Comparison of ENCODE assay signal across 8 cellular contexts in genomic region chr17:18257268-18257681, GRCh38. TPM values are rescaled to one million over a fixed set of nuclear protein-coding genes. Genes with fewer than 3 reads are reported as not detected.
DNase-seq lines count a peak whose midpoint lies in the region; ATAC-seq, FAIRE-seq and TF ChIP-seq lines count a peak whose summit lies in the region.

No MANE protein-coding gene starts in this region.

- intact Hi-C loops in CD4-positive, alpha-beta memory T cell (cut with micrococcal nuclease) = no loop called here
- intact Hi-C loops in PC-3 (cut with micrococcal nuclease) = no loop called here

- FAIRE-seq in H1 (lab: Jason Lieb, UNC) = no peak

- H3K36me3 ChIP-seq in CD4-positive, alpha-beta memory T cell (ENCODE audit: insufficient read depth, low read length) = peaks cover 43% of the 10 kb centered on the region
- H3K36me3 ChIP-seq in PC-3 (ENCODE audit: low read depth, low read length) (peaks cover 43% of the 10 kb centered on the region), H1 (ENCODE audit: control insufficient read depth in 2 of 4, insufficient read depth in 4 of 4, low read length in 3 of 4) (peaks cover 20 to 34% (median 30%) of the 10 kb centered on the region in 4 experiments), neural cell (ENCODE audit: insufficient read depth, low read length) (no peaks in the 10 kb centered on the region)

- H4K5ac ChIP-seq in H1 (ENCODE audit: insufficient read length, low read depth, low read length) = no peak overlapping the region

- POLR2A ChIA-PET in CD4-positive, alpha-beta memory T cell (lab: Charles Lee; ENCODE audit: partially characterized antibody) = no interaction called here
- POLR2A ChIA-PET in PC-3 (lab: Charles Lee; ENCODE audit: unreplicated experiment) (no interaction called here), H1 (lab: Charles Lee; ENCODE audit: partially characterized antibody) (interaction anchor here (0.9 to 11.5 kb wide), 10 partner anchors 12 to 57 kb away, joined by 3 to 171 read pairs (median 4); partner anchors contain the start of genes LLGL1 and TOP3A)

- no peaks in the 10 kb centered on the region for H3K27me3 Mint-ChIP-seq in CD4-positive, alpha-beta memory T cell

- no peaks in the 10 kb centered on the region for H3K9me2 ChIP-seq in PC-3 (replicated peaks; ENCODE audit: low read length)
- no peaks in the 10 kb centered on the region for H3K9me2 ChIP-seq in neural cell (ENCODE audit: insufficient read depth, low read length)

- peaks cover 17 to 54% (median 39%) of the 10 kb centered on the region in 4 donors for H3K4me1 Mint-ChIP-seq in CD4-positive, alpha-beta memory T cell

- H2BK12ac ChIP-seq in H1 (ENCODE audit: low read depth, low read length) = peak overlapping the region; percentile 92; the same call in 1 of the 2 replicates

- H2BK5ac ChIP-seq in H1 (ENCODE audit: low read depth, low read length) = peak overlapping the region; percentile 87

- peak overlapping the region; percentile 85 for H3K27ac ChIP-seq in CD4-positive, alpha-beta memory T cell (ENCODE audit: low read depth, low read length)
- H3K27ac ChIP-seq in PC-3 (ENCODE audit: low read length) (peak overlapping the region; percentile 86), H1 (ENCODE audit: low read depth, low read length) (no peak overlapping the region), neural cell (ENCODE audit: low read length) (peak overlapping the region; percentile 67)

- peak overlapping the region; percentile 97 for H3K4me3 Mint-ChIP-seq in CD4-positive, alpha-beta memory T cell

- 19% methylated on average over 11 of the region's 12 CpGs; no CpG with 5 or more reads in 1 of the 2 experiments for WGBS in H1 (ENCODE audit: extremely low coverage in 1 of 2, insufficient coverage in 1 of 2, insufficient read length in 1 of 2, insufficient replicate concordance in 2 of 2, low coverage in 1 of 2, low lambda C conversion rate in 2 of 2, missing lambda C conversion rate in 1 of 2), 2 experiments

- no peak overlapping the region for H4K91ac ChIP-seq in H1 (replicated peaks; ENCODE audit: insufficient read length, low read length)

- no peak overlapping the region for H3K23ac ChIP-seq in H1 (ENCODE audit: insufficient read length)

- H3K23me2 ChIP-seq in H1 (ENCODE audit: low read depth, low read length) = peaks cover 14% of the 10 kb centered on the region

- peaks cover 0 to 37% of the 10 kb centered on the region in 2 donors for H3K36me3 Mint-ChIP-seq in CD4-positive, alpha-beta memory T cell

- BruUV-seq in PC-3 (replicated peaks; lab: Mats Ljungman, UMichigan) = TSS peak; percentile 18

- peak overlapping the region; percentile 43 to 97 (median 83) for H3K27ac Mint-ChIP-seq in CD4-positive, alpha-beta memory T cell

- no peaks in the 10 kb centered on the region for H3K9me3 Mint-ChIP-seq in CD4-positive, alpha-beta memory T cell

- no peak overlapping the region for H4K8ac ChIP-seq in H1 (ENCODE audit: extremely low read depth, insufficient read depth, low read length)

- TF ChIP-seq CTCF in PC-3 (conservative IDR thresholded peaks at IDR 0.05; ENCODE audit: low read depth, low read length) = peak; percentile 20; the same call in 1 of the 2 replicates
- no peak for TF ChIP-seq CTCF in H1 (IDR thresholded peaks at IDR 0.05; ENCODE audit: control extremely low read depth in 1 of 3, insufficient read depth in 1 of 3, low read depth in 1 of 3, low read length in 3 of 3)
- TF ChIP-seq CTCF in neural cell (IDR thresholded peaks at IDR 0.05; ENCODE audit: poor library complexity, severe bottlenecking) = no peak

- peak overlapping the region; percentile 61 to 89 for H3K4me3 ChIP-seq in CD4-positive, alpha-beta memory T cell (ENCODE audit: low read length in 2 of 2)
- peak overlapping the region; percentile 88 for H3K4me3 ChIP-seq in PC-3 (ENCODE audit: low read length)
- peak overlapping the region; percentile 59 to 94 (median 92) for H3K4me3 ChIP-seq in H1 (ENCODE audit: extremely low read depth in 1 of 4, insufficient read depth in 2 of 4, low read depth in 3 of 4, low read length in 4 of 4)
- peak overlapping the region; percentile 98 for H3K4me3 ChIP-seq in neural cell (ENCODE audit: low read length)

- peaks cover 56% of the 10 kb centered on the region for H3K79me2 ChIP-seq in PC-3 (ENCODE audit: low read length)
- peaks cover 0 to 23% of the 10 kb centered on the region in 2 experiments; a peak in 1 of 4 replicates for H3K79me2 ChIP-seq in H1 (ENCODE audit: control insufficient read depth in 1 of 2, insufficient read depth in 2 of 2, low read length in 2 of 2)
- peaks cover 30% of the 10 kb centered on the region for H3K79me2 ChIP-seq in neural cell (replicated peaks; ENCODE audit: insufficient read depth, low read length)

- H3K9me3 ChIP-seq in CD4-positive, alpha-beta memory T cell (ENCODE audit: control insufficient read depth in 1 of 2, low read length in 2 of 2) = no peaks in the 10 kb centered on the region
- H3K9me3 ChIP-seq in PC-3 (ENCODE audit: low read length) = no peaks in the 10 kb centered on the region
- H3K9me3 ChIP-seq in H1 (ENCODE audit: insufficient read depth in 2 of 2, low read depth in 1 of 2, low read length in 1 of 2) = no peaks in the 10 kb centered on the region
- H3K9me3 ChIP-seq in neural cell (ENCODE audit: low read length) = no peaks in the 10 kb centered on the region

- DNase-seq in CD4-positive, alpha-beta memory T cell = peak in 3 of 5 donors; percentile 12 to 54 (median 19)
- peak; percentile 85 for DNase-seq in PC-3
- no peak for DNase-seq in H1 (ENCODE audit: low read depth in 1 of 2, low spot score in 2 of 2)
- DNase-seq in stimulated activated naive CD4-positive, alpha-beta T cell (lab: John Stamatoyannopoulos, UW) = no peak
- no peak for DNase-seq in HCEC 1CT

- H2BK120ac ChIP-seq in H1 (replicated peaks; ENCODE audit: low read depth, low read length) = no peak overlapping the region

- H4K20me1 ChIP-seq in PC-3 (ENCODE audit: low read length) (peaks cover 4% of the 10 kb centered on the region; the same call in 1 of the 2 replicates), H1 (replicated peaks in 1 of 2; ENCODE audit: control insufficient read depth in 1 of 2, insufficient read depth in 2 of 2, low read length in 2 of 2) (peaks cover 3 to 10% of the 10 kb centered on the region in 2 experiments), neural cell (ENCODE audit: insufficient read depth) (no peaks in the 10 kb centered on the region)

- peak overlapping the region; percentile 79; the same call in 1 of the 2 replicates for H2AFZ ChIP-seq in PC-3 (ENCODE audit: low read length)
- no peak overlapping the region for H2AFZ ChIP-seq in H1 (ENCODE audit: low read length)
- no peak overlapping the region for H2AFZ ChIP-seq in neural cell (ENCODE audit: low read depth, low read length)

- no peaks in the 10 kb centered on the region for H3K27me3 ChIP-seq in CD4-positive, alpha-beta memory T cell (ENCODE audit: insufficient read depth, low read length)
- H3K27me3 ChIP-seq in PC-3 (ENCODE audit: low read length) = no peaks in the 10 kb centered on the region
- no peaks in the 10 kb centered on the region for H3K27me3 ChIP-seq in H1 (replicated peaks in 1 of 4; ENCODE audit: control insufficient read depth in 3 of 4, extremely low read depth in 1 of 4, insufficient read depth in 3 of 4, low read length in 3 of 4)
- H3K27me3 ChIP-seq in neural cell (ENCODE audit: insufficient read depth, low read depth, low read length) = no peaks in the 10 kb centered on the region

- no peaks in the 10 kb centered on the region for H3F3A ChIP-seq in PC-3 (ENCODE audit: low read length, unreplicated experiment)
- no peaks in the 10 kb centered on the region for H3F3A ChIP-seq in neural cell (ENCODE audit: insufficient read depth, low read length, poor library complexity, severe bottlenecking)

- peak overlapping the region; percentile 94; the same call in 1 of the 2 replicates for H2AK5ac ChIP-seq in H1 (ENCODE audit: low read depth, low read length)

- ATAC-seq in PC-3 (0 out of 2 replicates have a peak, but pooled peaks have one; percentile 2), HG02588 (IDR thresholded peaks at IDR 0.05; ENCODE audit: unreplicated experiment) (no peak), GM21529 (IDR thresholded peaks at IDR 0.05; ENCODE audit: unreplicated experiment) (no peak)

- TF ChIP-seq POLR2A in H1 (IDR thresholded peaks at IDR 0.05; ENCODE audit: control extremely low read depth in 1 of 2, low read depth in 2 of 2, low read length in 2 of 2) = peak in 1 of 2 experiments; percentile 40; a peak in 1 of 3 replicates

- H3K4me2 ChIP-seq in PC-3 (ENCODE audit: low read length) (peak overlapping the region; percentile 99), H1 (ENCODE audit: insufficient read depth in 1 of 2, low read depth in 2 of 2, low read length in 2 of 2) (peak overlapping the region; percentile 84 to 96), neural cell (ENCODE audit: low read length) (peak overlapping the region; percentile 63)

- TF ChIP-seq RAD21 in H1 (IDR thresholded peaks at IDR 0.05 in 1 of 2, conservative IDR thresholded peaks at IDR 0.05 in 1 of 2; ENCODE audit: low read depth in 2 of 2, low read length in 2 of 2) (no peak), neural cell (conservative IDR thresholded peaks at IDR 0.05) (no peak)

- TF ChIP-seq EP300 in H1 (IDR thresholded peaks at IDR 0.05; ENCODE audit: borderline replicate concordance in 1 of 2, low read depth in 2 of 2, low read length in 2 of 2) = no peak
- TF ChIP-seq EP300 in neural cell (conservative IDR thresholded peaks at IDR 0.05; ENCODE audit: poor library complexity, severe bottlenecking) = no peak

- H3K4ac ChIP-seq in H1 (replicated peaks; ENCODE audit: insufficient read length, low read depth, low read length) = no peak overlapping the region

- H3K18ac ChIP-seq in H1 (ENCODE audit: extremely low read depth, low read length) = no peak overlapping the region

- CTCF ChIA-PET in CD4-positive, alpha-beta memory T cell (lab: Charles Lee; ENCODE audit: partially characterized antibody) = no interaction called here
- CTCF ChIA-PET in PC-3 (lab: Charles Lee) = interaction anchor here (0.6 kb wide), 1 partner anchor 117 kb away, joined by 11 read pairs; no protein-coding TSS in a partner anchor
- CTCF ChIA-PET in H1 (lab: Charles Lee; ENCODE audit: partially characterized antibody) = interaction anchor here (0.7 to 2.7 kb wide), 3 partner anchors 9 to 63 kb away, joined by 3 to 18 read pairs (median 6); no protein-coding TSS in a partner anchor

- H3K14ac ChIP-seq in H1 (ENCODE audit: insufficient read length) = no peak overlapping the region

- peaks cover 18% of the 10 kb centered on the region for H3K79me1 ChIP-seq in H1 (ENCODE audit: low read depth, low read length)

- peak overlapping the region; percentile 5 for H3K56ac ChIP-seq in H1 (replicated peaks; ENCODE audit: insufficient read length, low read depth, low read length)

- no peak overlapping the region for H2BK20ac ChIP-seq in H1 (ENCODE audit: low read length)

- H2BK15ac ChIP-seq in H1 (ENCODE audit: low read length) = peak overlapping the region; percentile 61; the same call in 1 of the 2 replicates

- peaks cover 50% of the 10 kb centered on the region for H3K4me1 ChIP-seq in CD4-positive, alpha-beta memory T cell (ENCODE audit: insufficient read depth, low read length)
- peaks cover 35% of the 10 kb centered on the region for H3K4me1 ChIP-seq in PC-3 (ENCODE audit: insufficient read depth, low read length)
- H3K4me1 ChIP-seq in H1 (replicated peaks in 1 of 4; ENCODE audit: control insufficient read depth in 3 of 4, insufficient read depth in 4 of 4, low read length in 3 of 4) = peaks cover 4 to 37% (median 20%) of the 10 kb centered on the region in 4 experiments

- H3K9ac ChIP-seq in PC-3 (ENCODE audit: low read length) (peak overlapping the region; percentile 97), H1 (replicated peaks in 1 of 4; ENCODE audit: extremely low read depth in 1 of 4, low read depth in 3 of 4, low read length in 3 of 4) (peak overlapping the region in 3 of 4 experiments; percentile 9 to 62 (median 25); a peak in 5 of 7 replicates), neural cell (ENCODE audit: low read length) (peak overlapping the region; percentile 89)

RNA-seq across cellular contexts. Expression of gene FLII, which starts 1.3 kb away (rescaled TPM):
- 100 to 1,000 TPM; 333 to 344 TPM for total RNA-seq in CD4-positive, alpha-beta memory T cell
- polyA plus RNA-seq in CD4-positive, alpha-beta memory T cell = 100 to 1,000 TPM; 113 to 204 TPM
- total RNA-seq in PC-3 (2014; rRNA removed) = 537 and 742 TPM in 2 replicates
- total RNA-seq in H1 (2021; fragmentation: NEBNext Ultra II Directional; extraction: Animal tissue kit (Norgen Biotek cat#: 25700)) = 300 and 324 TPM in 2 replicates
- polyA plus RNA-seq in H1 (2011; rRNA removed) (549 and 674 TPM in 2 replicates), neural cell (93.0 and 120 TPM in 2 replicates)
- 437 TPM for polyA plus RNA-seq in H1 (2011; cell fraction: cytosol; rRNA removed)
- 871 TPM for polyA plus RNA-seq in H1 (2011; cell fraction: nucleus; rRNA removed)
- polyA plus RNA-seq in H1 (2012, experiment 1 of 2) = 271 to 422 TPM (median 386 TPM) in 4 replicates
- 333 TPM for polyA plus RNA-seq in H1 (2012, experiment 2 of 2)
- 161 TPM for polyA plus RNA-seq in H1 (2013, experiment 1 of 2)
- 153 TPM for polyA plus RNA-seq in H1 (2013, experiment 2 of 2)
- 400 and 457 TPM in 2 replicates for polyA minus RNA-seq in H1 (2011; rRNA and poly(A)+ RNA removed)
- polyA minus RNA-seq in H1 (2011; cell fraction: cytosol; rRNA and poly(A)+ RNA removed) = 246 TPM
- 198 TPM for polyA minus RNA-seq in H1 (2011; cell fraction: nucleus; rRNA and poly(A)+ RNA removed)
- 67.7 and 89.8 TPM in 2 replicates for polyA minus RNA-seq in neural cell

RNA-seq across cellular contexts. Expression of gene MIEF2, which starts 3.2 kb away (rescaled TPM):
- total RNA-seq in CD4-positive, alpha-beta memory T cell = 10 to 100 TPM; 18.2 to 19.3 TPM
- polyA plus RNA-seq in CD4-positive, alpha-beta memory T cell = 10 to 100 TPM in 1 of 2 donors, 1 to 10 TPM in 1; 9.9 to 10.9 TPM
- total RNA-seq in PC-3 (2014; rRNA removed) = 16.6 and 17.5 TPM in 2 replicates
- total RNA-seq in H1 (2021; fragmentation: NEBNext Ultra II Directional; extraction: Animal tissue kit (Norgen Biotek cat#: 25700)) = 9.9 and 12.4 TPM in 2 replicates
- polyA plus RNA-seq in H1 (2011; rRNA removed) = 24.9 and 39.6 TPM in 2 replicates
- 25.9 TPM for polyA plus RNA-seq in H1 (2011; cell fraction: cytosol; rRNA removed)
- polyA plus RNA-seq in H1 (2011; cell fraction: nucleus; rRNA removed) = 28.3 TPM
- polyA plus RNA-seq in H1 (2012, experiment 1 of 2) = 6.3 to 11.5 TPM (median 11.1 TPM) in 4 replicates
- 9.9 TPM for polyA plus RNA-seq in H1 (2012, experiment 2 of 2)
- polyA plus RNA-seq in H1 (2013, experiment 1 of 2) = 4.7 TPM
- polyA plus RNA-seq in H1 (2013, experiment 2 of 2) = 4.4 TPM
- 10.8 and 14.9 TPM in 2 replicates for polyA minus RNA-seq in H1 (2011; rRNA and poly(A)+ RNA removed)
- 20.9 TPM for polyA minus RNA-seq in H1 (2011; cell fraction: cytosol; rRNA and poly(A)+ RNA removed)
- 23.0 TPM for polyA minus RNA-seq in H1 (2011; cell fraction: nucleus; rRNA and poly(A)+ RNA removed)
- polyA plus RNA-seq in neural cell = 74.9 and 102 TPM in 2 replicates
- polyA minus RNA-seq in neural cell = 64.3 and 67.3 TPM in 2 replicates

RNA-seq across cellular contexts. Expression of gene LLGL1, which starts 31.8 kb away (rescaled TPM):
- total RNA-seq in CD4-positive, alpha-beta memory T cell = 10 to 100 TPM; 19.9 to 20.5 TPM
- polyA plus RNA-seq in CD4-positive, alpha-beta memory T cell = 1 to 10 TPM in 1 of 2 donors, under 1 TPM in 1; 0.25 to 1.3 TPM
- 47.4 and 60.6 TPM in 2 replicates for total RNA-seq in PC-3 (2014; rRNA removed)
- 71.3 and 72.8 TPM in 2 replicates for total RNA-seq in H1 (2021; fragmentation: NEBNext Ultra II Directional; extraction: Animal tissue kit (Norgen Biotek cat#: 25700))
- polyA plus RNA-seq in H1 (2011; rRNA removed) = 107 and 137 TPM in 2 replicates
- 95.0 TPM for polyA plus RNA-seq in H1 (2011; cell fraction: cytosol; rRNA removed)
- 119 TPM for polyA plus RNA-seq in H1 (2011; cell fraction: nucleus; rRNA removed)
- polyA plus RNA-seq in H1 (2012, experiment 1 of 2) = 45.9 to 70.7 TPM (median 65.3 TPM) in 4 replicates
- polyA plus RNA-seq in H1 (2012, experiment 2 of 2) = 66.3 TPM
- polyA plus RNA-seq in H1 (2013, experiment 1 of 2) = 30.5 TPM
- 29.6 TPM for polyA plus RNA-seq in H1 (2013, experiment 2 of 2)
- polyA minus RNA-seq in H1 (2011; rRNA and poly(A)+ RNA removed) = 61.7 and 89.9 TPM in 2 replicates
- polyA minus RNA-seq in H1 (2011; cell fraction: cytosol; rRNA and poly(A)+ RNA removed) = 61.0 TPM
- 46.1 TPM for polyA minus RNA-seq in H1 (2011; cell fraction: nucleus; rRNA and poly(A)+ RNA removed)
- polyA plus RNA-seq in neural cell = 52.2 and 59.5 TPM in 2 replicates
- polyA minus RNA-seq in neural cell = 48.7 and 61.1 TPM in 2 replicates

RNA-seq across cellular contexts. Expression of gene TOP3A, which starts 57.5 kb away (rescaled TPM):
- 10 to 100 TPM; 43.8 to 55.2 TPM for total RNA-seq in CD4-positive, alpha-beta memory T cell
- 10 to 100 TPM in 1 of 2 donors, 1 to 10 TPM in 1; 6.2 to 19.1 TPM for polyA plus RNA-seq in CD4-positive, alpha-beta memory T cell
- total RNA-seq in PC-3 (2014; rRNA removed) = 44.7 and 46.8 TPM in 2 replicates
- total RNA-seq in H1 (2021; fragmentation: NEBNext Ultra II Directional; extraction: Animal tissue kit (Norgen Biotek cat#: 25700)) = 46.2 and 54.3 TPM in 2 replicates
- 21.5 and 23.4 TPM in 2 replicates for polyA plus RNA-seq in H1 (2011; rRNA removed)
- polyA plus RNA-seq in H1 (2011; cell fraction: cytosol; rRNA removed) = 24.9 TPM
- 40.5 TPM for polyA plus RNA-seq in H1 (2011; cell fraction: nucleus; rRNA removed)
- 36.7 to 39.0 TPM (median 38.6 TPM) in 4 replicates for polyA plus RNA-seq in H1 (2012, experiment 1 of 2)
- polyA plus RNA-seq in H1 (2012, experiment 2 of 2) = 27.9 TPM
- polyA plus RNA-seq in H1 (2013, experiment 1 of 2) = 24.5 TPM
- polyA plus RNA-seq in H1 (2013, experiment 2 of 2) = 22.6 TPM
- polyA minus RNA-seq in H1 (2011; rRNA and poly(A)+ RNA removed) = 72.0 and 81.1 TPM in 2 replicates
- 26.3 TPM for polyA minus RNA-seq in H1 (2011; cell fraction: cytosol; rRNA and poly(A)+ RNA removed)
- polyA minus RNA-seq in H1 (2011; cell fraction: nucleus; rRNA and poly(A)+ RNA removed) = 55.5 TPM
- 22.9 and 31.9 TPM in 2 replicates for polyA plus RNA-seq in neural cell
- 58.4 and 68.2 TPM in 2 replicates for polyA minus RNA-seq in neural cell

RNA-seq across cellular contexts. Expression of gene SMCR8, which starts 57.8 kb away (rescaled TPM):
- total RNA-seq in CD4-positive, alpha-beta memory T cell = 10 to 100 TPM; 49.7 to 51.3 TPM
- 1 to 10 TPM in 1 of 2 donors, under 1 TPM in 1; 0.47 to 5.2 TPM for polyA plus RNA-seq in CD4-positive, alpha-beta memory T cell
- 20.4 and 22.7 TPM in 2 replicates for total RNA-seq in PC-3 (2014; rRNA removed)
- 18.5 and 19.0 TPM in 2 replicates for total RNA-seq in H1 (2021; fragmentation: NEBNext Ultra II Directional; extraction: Animal tissue kit (Norgen Biotek cat#: 25700))
- 6.9 and 8.9 TPM in 2 replicates for polyA plus RNA-seq in H1 (2011; rRNA removed)
- 7.6 TPM for polyA plus RNA-seq in H1 (2011; cell fraction: cytosol; rRNA removed)
- 10.9 TPM for polyA plus RNA-seq in H1 (2011; cell fraction: nucleus; rRNA removed)
- polyA plus RNA-seq in H1 (2012, experiment 1 of 2) = 9.6 to 12.8 TPM (median 12.4 TPM) in 4 replicates
- 4.8 TPM for polyA plus RNA-seq in H1 (2012, experiment 2 of 2)
- 8.2 TPM for polyA plus RNA-seq in H1 (2013, experiment 1 of 2)
- 7.7 TPM for polyA plus RNA-seq in H1 (2013, experiment 2 of 2)
- 23.2 and 26.9 TPM in 2 replicates for polyA minus RNA-seq in H1 (2011; rRNA and poly(A)+ RNA removed)
- polyA minus RNA-seq in H1 (2011; cell fraction: cytosol; rRNA and poly(A)+ RNA removed) = 11.1 TPM
- 14.6 TPM for polyA minus RNA-seq in H1 (2011; cell fraction: nucleus; rRNA and poly(A)+ RNA removed)
- polyA plus RNA-seq in neural cell = 4.3 and 6.9 TPM in 2 replicates
- polyA minus RNA-seq in neural cell = 19.4 and 23.4 TPM in 2 replicates

Comparison
In these comparisons a context has a peak if more than half of its experiments do, and no peak if none do; other contexts are left out.
1. DNase-seq: peak in CD4-positive, alpha-beta memory T cell (3 of 5) and PC-3 (single experiment); none in H1 (0 of 2), stimulated activated naive CD4-positive, alpha-beta T cell (0 of 6) and HCEC 1CT (single experiment).
2. H3K9ac ChIP-seq: peak in every context shown above with its lines; median percentile 97 in PC-3; 89 in neural cell; 25 in H1.
3. Peak in every context shown above with its lines, with median percentiles within 50 percentile points of each other: H3K4me3 ChIP-seq and H3K4me2 ChIP-seq.